ENCODE assay signal across 1 cellular context in the genomic region with DNA sequence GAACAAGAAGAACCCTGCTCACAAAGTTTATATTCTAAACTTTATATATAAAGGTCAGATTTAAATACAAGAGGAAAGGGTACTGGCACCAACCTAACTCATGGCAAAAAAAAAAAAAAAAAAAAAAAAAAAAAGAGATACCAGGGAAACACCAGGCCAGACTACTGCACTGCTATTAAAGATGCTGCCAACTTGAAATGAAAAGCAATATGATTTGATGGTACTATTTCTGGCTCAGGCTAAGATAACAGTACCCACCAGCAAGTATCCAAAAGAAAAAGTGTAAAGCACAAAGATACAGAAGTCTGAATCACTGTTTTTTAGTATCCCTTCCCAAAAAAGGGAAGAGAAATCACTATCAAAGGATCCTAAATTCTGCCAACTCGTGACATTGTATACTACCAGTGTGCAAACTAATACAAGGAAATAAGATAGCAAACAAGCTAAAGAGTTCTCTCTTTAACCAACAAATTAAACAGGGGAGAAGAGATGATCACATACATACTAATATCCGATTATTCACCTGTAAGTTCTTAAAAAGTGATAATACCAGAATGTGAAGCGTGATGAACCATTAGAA.
A peak's percentile ranks its signal among the peaks of the same experiment; 100 is the strongest.
TF ChIP-seq lines count a peak whose summit lies in the region.

No MANE protein-coding gene starts in this region.

TF ChIP-seq in IMR-90, 13 proteins besides CTCF, POLR2A, EP300 and RAD21:
- TF ChIP-seq NFE2L2 (IDR thresholded peaks at IDR 0.05; ENCODE audit: low read depth, low read length): no peak
- no peak for TF ChIP-seq MXI1 (IDR thresholded peaks at IDR 0.05; ENCODE audit: borderline replicate concordance, low read depth, low read length)
- peak; percentile 74 for TF ChIP-seq MAFK (IDR thresholded peaks at IDR 0.05; ENCODE audit: low read depth, low read length)
- TF ChIP-seq CHD1 (IDR thresholded peaks at IDR 0.05; ENCODE audit: low read depth, low read length): no peak
- TF ChIP-seq RCOR1 (IDR thresholded peaks at IDR 0.05; ENCODE audit: insufficient replicate concordance, low read length): no peak
- no peak for TF ChIP-seq RFX5 (IDR thresholded peaks at IDR 0.05; ENCODE audit: low read depth, low read length)
